1 cellular context compared by ENCODE assay signal in the genomic region with DNA sequence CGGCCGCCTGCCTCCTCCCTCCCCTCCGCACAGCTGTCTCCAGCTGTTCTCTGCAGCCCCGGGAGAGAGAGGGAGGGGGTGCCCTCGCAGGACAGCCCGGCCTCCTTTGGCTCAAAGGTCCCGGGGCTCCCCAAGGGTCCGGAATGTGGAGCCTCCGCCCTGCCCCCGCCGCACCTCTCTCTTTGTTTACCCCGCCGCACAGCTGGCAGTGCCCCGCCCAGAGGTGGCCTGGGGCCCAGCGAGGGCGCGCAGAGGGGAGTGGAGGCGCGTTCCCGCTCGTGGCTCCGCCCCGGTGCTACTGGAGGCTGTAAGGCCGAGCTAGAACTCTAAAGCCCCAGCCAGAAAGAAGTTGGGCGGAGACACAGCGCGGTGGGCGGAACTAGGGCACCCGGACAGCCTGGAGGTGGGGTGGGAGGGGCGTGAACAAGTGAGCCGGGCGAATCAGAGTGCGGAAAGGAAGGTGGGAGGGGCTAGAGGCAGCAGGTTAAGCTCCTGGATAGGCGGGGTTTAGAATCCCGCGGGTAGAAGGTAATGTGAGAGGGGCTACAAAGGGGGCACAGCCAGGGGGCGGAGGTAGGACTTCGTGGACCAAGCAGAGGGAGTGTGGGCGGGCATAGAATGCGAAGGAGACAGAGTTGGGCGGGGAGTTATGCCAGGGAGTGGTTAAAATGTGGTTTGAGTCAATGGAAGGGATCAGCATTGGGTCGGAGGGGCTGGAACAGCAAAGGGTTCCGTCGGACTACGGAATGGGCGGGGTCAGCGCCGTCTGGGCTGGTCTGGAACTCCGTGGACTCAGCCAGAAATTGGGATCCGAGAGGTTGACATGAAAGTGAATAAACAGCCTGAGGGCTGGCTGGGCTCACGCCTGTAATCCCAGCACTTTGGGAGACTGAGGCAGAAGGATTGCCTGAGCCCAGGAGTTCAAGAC.
TF ChIP-seq lines count a peak whose summit lies in the region.

No MANE protein-coding gene starts in this region.

TF ChIP-seq in HepG2, 621 proteins besides CTCF, POLR2A, EP300 and RAD21 (continued from another document and continues in another):
- TF ChIP-seq, protein P1, sequence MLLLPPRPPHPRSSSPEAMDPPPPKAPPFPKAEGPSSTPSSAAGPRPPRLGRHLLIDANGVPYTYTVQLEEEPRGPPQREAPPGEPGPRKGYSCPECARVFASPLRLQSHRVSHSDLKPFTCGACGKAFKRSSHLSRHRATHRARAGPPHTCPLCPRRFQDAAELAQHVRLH (CRISPR knock-in tag; IDR thresholded peaks at IDR 0.05; ENCODE audit: borderline replicate concordance, low read depth) = peak; percentile 88
- TF ChIP-seq GPN1 (CRISPR knock-in tag; IDR thresholded peaks at IDR 0.05; ENCODE audit: borderline replicate concordance) (no peak), ZNF251 (CRISPR knock-in tag; IDR thresholded peaks at IDR 0.05) (no peak), HDAC6 (IDR thresholded peaks at IDR 0.05; ENCODE audit: low read depth, low read length) (no peak), MBNL3 (CRISPR knock-in tag; conservative IDR thresholded peaks at IDR 0.05) (no peak), SOX6 (IDR thresholded peaks at IDR 0.05) (no peak), SOX6 (CRISPR knock-in tag; IDR thresholded peaks at IDR 0.05) (peak; percentile 96), GTF2F1 (IDR thresholded peaks at IDR 0.05; ENCODE audit: low read length) (no peak), ZNF550 (CRISPR knock-in tag; IDR thresholded peaks at IDR 0.05; ENCODE audit: borderline replicate concordance) (no peak), ZBTB7A (CRISPR knock-in tag; IDR thresholded peaks at IDR 0.05) (peak; percentile 45; the same call in 1 of the 2 replicates), GABPA (IDR thresholded peaks at IDR 0.05; ENCODE audit: low read depth, low read length) (no peak), GABPA (CRISPR knock-in tag; IDR thresholded peaks at IDR 0.05; ENCODE audit: low read depth) (no peak), ZGPAT (CRISPR knock-in tag; IDR thresholded peaks at IDR 0.05) (peak; percentile 96), SIN3A (IDR thresholded peaks at IDR 0.05; ENCODE audit: borderline replicate concordance, low read depth, low read length) (peak; percentile 82; the same call in 1 of the 2 replicates), PHB2 (IDR thresholded peaks at IDR 0.05; ENCODE audit: partially characterized antibody) (no peak), ZNF562 (CRISPR knock-in tag; IDR thresholded peaks at IDR 0.05; ENCODE audit: borderline replicate concordance) (no peak), ZMYM3 (CRISPR knock-in tag; IDR thresholded peaks at IDR 0.05) (peak; percentile 71), PRDM10 (CRISPR knock-in tag; IDR thresholded peaks at IDR 0.05; ENCODE audit: low read depth) (peak; percentile 55; the same call in 1 of the 2 replicates), RBM22 (optimal IDR thresholded peaks at IDR 0.05; ENCODE audit: low read length) (peak; percentile 76), U2AF1 (optimal IDR thresholded peaks at IDR 0.05; ENCODE audit: low read depth, low read length) (peak; percentile 95), ZBTB42 (CRISPR knock-in tag; IDR thresholded peaks at IDR 0.05) (peak; percentile 100), SMAD3 (CRISPR knock-in tag; IDR thresholded peaks at IDR 0.05) (0 out of 2 replicates have a peak, but pooled peaks have one; percentile 19), TBX2 (CRISPR knock-in tag; IDR thresholded peaks at IDR 0.05; ENCODE audit: borderline replicate concordance) (peak; percentile 96), TFE3 (CRISPR knock-in tag; IDR thresholded peaks at IDR 0.05) (peak; percentile 43; the same call in 1 of the 2 replicates), FLYWCH1 (CRISPR knock-in tag; IDR thresholded peaks at IDR 0.05) (no peak), ELF1 (CRISPR knock-in tag; IDR thresholded peaks at IDR 0.05) (peak; percentile 52), SP1 (IDR thresholded peaks at IDR 0.05) (0 out of 2 replicates have a peak, but pooled peaks have one; percentile 17), SP1 (CRISPR knock-in tag; IDR thresholded peaks at IDR 0.05) (peak; percentile 90)
- TF ChIP-seq, protein P2, sequence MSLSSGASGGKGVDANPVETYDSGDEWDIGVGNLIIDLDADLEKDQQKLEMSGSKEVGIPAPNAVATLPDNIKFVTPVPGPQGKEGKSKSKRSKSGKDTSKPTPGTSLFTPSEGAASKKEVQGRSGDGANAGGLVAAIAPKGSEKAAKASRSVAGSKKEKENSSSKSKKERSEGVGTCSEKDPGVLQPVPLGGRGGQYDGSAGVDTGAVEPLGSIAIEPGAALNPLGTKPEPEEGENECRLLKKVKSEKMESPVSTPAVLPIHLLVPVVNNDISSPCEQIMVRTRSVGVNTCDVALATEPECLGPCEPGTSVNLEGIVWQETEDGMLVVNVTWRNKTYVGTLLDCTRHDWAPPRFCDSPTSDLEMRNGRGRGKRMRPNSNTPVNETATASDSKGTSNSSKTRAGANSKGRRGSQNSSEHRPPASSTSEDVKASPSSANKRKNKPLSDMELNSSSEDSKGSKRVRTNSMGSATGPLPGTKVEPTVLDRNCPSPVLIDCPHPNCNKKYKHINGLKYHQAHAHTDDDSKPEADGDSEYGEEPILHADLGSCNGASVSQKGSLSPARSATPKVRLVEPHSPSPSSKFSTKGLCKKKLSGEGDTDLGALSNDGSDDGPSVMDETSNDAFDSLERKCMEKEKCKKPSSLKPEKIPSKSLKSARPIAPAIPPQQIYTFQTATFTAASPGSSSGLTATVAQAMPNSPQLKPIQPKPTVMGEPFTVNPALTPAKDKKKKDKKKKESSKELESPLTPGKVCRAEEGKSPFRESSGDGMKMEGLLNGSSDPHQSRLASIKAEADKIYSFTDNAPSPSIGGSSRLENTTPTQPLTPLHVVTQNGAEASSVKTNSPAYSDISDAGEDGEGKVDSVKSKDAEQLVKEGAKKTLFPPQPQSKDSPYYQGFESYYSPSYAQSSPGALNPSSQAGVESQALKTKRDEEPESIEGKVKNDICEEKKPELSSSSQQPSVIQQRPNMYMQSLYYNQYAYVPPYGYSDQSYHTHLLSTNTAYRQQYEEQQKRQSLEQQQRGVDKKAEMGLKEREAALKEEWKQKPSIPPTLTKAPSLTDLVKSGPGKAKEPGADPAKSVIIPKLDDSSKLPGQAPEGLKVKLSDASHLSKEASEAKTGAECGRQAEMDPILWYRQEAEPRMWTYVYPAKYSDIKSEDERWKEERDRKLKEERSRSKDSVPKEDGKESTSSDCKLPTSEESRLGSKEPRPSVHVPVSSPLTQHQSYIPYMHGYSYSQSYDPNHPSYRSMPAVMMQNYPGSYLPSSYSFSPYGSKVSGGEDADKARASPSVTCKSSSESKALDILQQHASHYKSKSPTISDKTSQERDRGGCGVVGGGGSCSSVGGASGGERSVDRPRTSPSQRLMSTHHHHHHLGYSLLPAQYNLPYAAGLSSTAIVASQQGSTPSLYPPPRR (CRISPR knock-in tag; IDR thresholded peaks at IDR 0.05; ENCODE audit: borderline replicate concordance) = peak; percentile 83
- TF ChIP-seq, protein P3, sequence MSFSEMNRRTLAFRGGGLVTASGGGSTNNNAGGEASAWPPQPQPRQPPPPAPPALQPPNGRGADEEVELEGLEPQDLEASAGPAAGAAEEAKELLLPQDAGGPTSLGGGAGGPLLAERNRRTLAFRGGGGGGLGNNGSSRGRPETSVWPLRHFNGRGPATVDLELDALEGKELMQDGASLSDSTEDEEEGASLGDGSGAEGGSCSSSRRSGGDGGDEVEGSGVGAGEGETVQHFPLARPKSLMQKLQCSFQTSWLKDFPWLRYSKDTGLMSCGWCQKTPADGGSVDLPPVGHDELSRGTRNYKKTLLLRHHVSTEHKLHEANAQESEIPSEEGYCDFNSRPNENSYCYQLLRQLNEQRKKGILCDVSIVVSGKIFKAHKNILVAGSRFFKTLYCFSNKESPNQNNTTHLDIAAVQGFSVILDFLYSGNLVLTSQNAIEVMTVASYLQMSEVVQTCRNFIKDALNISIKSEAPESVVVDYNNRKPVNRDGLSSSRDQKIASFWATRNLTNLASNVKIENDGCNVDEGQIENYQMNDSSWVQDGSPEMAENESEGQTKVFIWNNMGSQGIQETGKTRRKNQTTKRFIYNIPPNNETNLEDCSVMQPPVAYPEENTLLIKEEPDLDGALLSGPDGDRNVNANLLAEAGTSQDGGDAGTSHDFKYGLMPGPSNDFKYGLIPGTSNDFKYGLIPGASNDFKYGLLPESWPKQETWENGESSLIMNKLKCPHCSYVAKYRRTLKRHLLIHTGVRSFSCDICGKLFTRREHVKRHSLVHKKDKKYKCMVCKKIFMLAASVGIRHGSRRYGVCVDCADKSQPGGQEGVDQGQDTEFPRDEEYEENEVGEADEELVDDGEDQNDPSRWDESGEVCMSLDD (CRISPR knock-in tag; IDR thresholded peaks at IDR 0.05; ENCODE audit: borderline replicate concordance) = peak; percentile 99
- TF ChIP-seq, protein P4, sequence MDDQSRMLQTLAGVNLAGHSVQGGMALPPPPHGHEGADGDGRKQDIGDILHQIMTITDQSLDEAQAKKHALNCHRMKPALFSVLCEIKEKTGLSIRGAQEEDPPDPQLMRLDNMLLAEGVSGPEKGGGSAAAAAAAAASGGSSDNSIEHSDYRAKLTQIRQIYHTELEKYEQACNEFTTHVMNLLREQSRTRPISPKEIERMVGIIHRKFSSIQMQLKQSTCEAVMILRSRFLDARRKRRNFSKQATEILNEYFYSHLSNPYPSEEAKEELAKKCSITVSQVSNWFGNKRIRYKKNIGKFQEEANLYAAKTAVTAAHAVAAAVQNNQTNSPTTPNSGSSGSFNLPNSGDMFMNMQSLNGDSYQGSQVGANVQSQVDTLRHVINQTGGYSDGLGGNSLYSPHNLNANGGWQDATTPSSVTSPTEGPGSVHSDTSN (CRISPR knock-in tag; IDR thresholded peaks at IDR 0.05; ENCODE audit: borderline replicate concordance) = no peak
- TF ChIP-seq, protein P5, sequence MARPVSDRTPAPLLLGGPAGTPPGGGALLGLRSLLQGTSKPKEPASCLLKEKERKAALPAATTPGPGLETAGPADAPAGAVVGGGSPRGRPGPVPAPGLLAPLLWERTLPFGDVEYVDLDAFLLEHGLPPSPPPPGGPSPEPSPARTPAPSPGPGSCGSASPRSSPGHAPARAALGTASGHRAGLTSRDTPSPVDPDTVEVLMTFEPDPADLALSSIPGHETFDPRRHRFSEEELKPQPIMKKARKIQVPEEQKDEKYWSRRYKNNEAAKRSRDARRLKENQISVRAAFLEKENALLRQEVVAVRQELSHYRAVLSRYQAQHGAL (CRISPR knock-in tag; IDR thresholded peaks at IDR 0.05; ENCODE audit: not compliant biosample characterization) = no peak
- TF ChIP-seq, protein P6, sequence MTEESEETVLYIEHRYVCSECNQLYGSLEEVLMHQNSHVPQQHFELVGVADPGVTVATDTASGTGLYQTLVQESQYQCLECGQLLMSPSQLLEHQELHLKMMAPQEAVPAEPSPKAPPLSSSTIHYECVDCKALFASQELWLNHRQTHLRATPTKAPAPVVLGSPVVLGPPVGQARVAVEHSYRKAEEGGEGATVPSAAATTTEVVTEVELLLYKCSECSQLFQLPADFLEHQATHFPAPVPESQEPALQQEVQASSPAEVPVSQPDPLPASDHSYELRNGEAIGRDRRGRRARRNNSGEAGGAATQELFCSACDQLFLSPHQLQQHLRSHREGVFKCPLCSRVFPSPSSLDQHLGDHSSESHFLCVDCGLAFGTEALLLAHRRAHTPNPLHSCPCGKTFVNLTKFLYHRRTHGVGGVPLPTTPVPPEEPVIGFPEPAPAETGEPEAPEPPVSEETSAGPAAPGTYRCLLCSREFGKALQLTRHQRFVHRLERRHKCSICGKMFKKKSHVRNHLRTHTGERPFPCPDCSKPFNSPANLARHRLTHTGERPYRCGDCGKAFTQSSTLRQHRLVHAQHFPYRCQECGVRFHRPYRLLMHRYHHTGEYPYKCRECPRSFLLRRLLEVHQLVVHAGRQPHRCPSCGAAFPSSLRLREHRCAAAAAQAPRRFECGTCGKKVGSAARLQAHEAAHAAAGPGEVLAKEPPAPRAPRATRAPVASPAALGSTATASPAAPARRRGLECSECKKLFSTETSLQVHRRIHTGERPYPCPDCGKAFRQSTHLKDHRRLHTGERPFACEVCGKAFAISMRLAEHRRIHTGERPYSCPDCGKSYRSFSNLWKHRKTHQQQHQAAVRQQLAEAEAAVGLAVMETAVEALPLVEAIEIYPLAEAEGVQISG (CRISPR knock-in tag; IDR thresholded peaks at IDR 0.05) = peak; percentile 80
